Comparison of ENCODE assay signal across 4 cellular contexts in genomic region chr17:60099022-60099799, GRCh38. TPM values are rescaled to one million over a fixed set of nuclear protein-coding genes. Genes with fewer than 3 reads are reported as not detected.
"Had no signal": no experiment of that assay in that cellular context is flagged by ENCODE, and none has a peak within 500 bp of the region (broad histone marks: within the 10 kb centered on the region; RNA-seq: fewer than 3 reads in every experiment).

No MANE protein-coding gene starts in this region.

RNA-seq across cellular contexts. Expression of gene CA4, which starts 50.6 kb away (rescaled TPM):
- total RNA-seq: mammary epithelial cell; myocyte; naive thymus-derived CD8-positive, alpha-beta T cell; vagina had no signal
- polyA plus RNA-seq: mammary epithelial cell; naive thymus-derived CD8-positive, alpha-beta T cell had no signal
